Comparison of ENCODE assay signal across 27 cellular contexts in genomic region chr2:145207884-145208283, GRCh38.
"Had no signal": no experiment of that assay in that cellular context is flagged by ENCODE, and none has a peak within 500 bp of the region (broad histone marks: within the 10 kb centered on the region; RNA-seq: fewer than 3 reads in every experiment).

No MANE protein-coding gene starts in this region.

- H3K27me3 ChIP-seq: ascending aorta, cardiac muscle cell, Peyer's patch, SJSA1 had no signal

- H3K27ac ChIP-seq: ascending aorta, cardiac muscle cell, Peyer's patch, SJSA1 had no signal

- H3K4me1 ChIP-seq: ascending aorta, Peyer's patch, SJSA1 had no signal

- H3K4me3 ChIP-seq: ascending aorta, cardiac muscle cell, Peyer's patch, SJSA1 had no signal

- DNase-seq: activated CD4-positive, alpha-beta T cell treated with anti-CD3 and anti-CD28 coated beads for 36 hours; activated CD4-positive, alpha-beta T cell treated with anti-CD3 and anti-CD28 coated beads, Interleukin-2, amount 10 ng/mL, durations not matched to agents 7 days and 5 days; activated CD4-positive, alpha-beta T cell treated with anti-CD3 and anti-CD28 coated beads, Interleukin-2, amount 50 U/mL, for 48 hours; activated CD8-positive, alpha-beta T cell treated with anti-CD3 and anti-CD28 coated beads, Interleukin-2, amount 10 ng/mL, durations not matched to agents 7 days and 5 days; activated gamma-delta T cell; activated naive CD4-positive, alpha-beta T cell treated with Interleukin-2 at 50 U/mL for 16 hours; activated naive CD8-positive, alpha-beta T cell treated with anti-CD3 and anti-CD28 coated beads, Interleukin-2, amount 10 ng/mL, durations not matched to agents 7 days and 5 days; activated T-cell treated with anti-CD3 and anti-CD28 coated beads, Interleukin-2, amount 50 U/mL, for 24 hours; amygdala; NCI-H1048; NCI-H1105 treated with DMSO at 0.1 percent for 48 hours; NCI-H1436 treated with DMSO at 0.1 percent for 48 hours; NCI-H1694 treated with DMSO at 0.1 percent for 48 hours; NCI-H2029; NCI-H345; NCI-H524 treated with DMSO at 0.1 percent for 48 hours; NK-92 treated with Interleukin-12 subunit alpha and Interleukin-12 subunit beta, amount 100 ng/mL, for 24 hours; PC-3; Peyer's patch; RPMI8226; SHP77 treated with DMSO at 0.1 percent for 48 hours; SK-N-SH had no signal

- ATAC-seq: activated CD4-positive, alpha-beta T cell treated with anti-CD3 and anti-CD28 coated beads for 36 hours; activated CD4-positive, CD25-positive, alpha-beta regulatory T cell treated with anti-CD3 and anti-CD28 coated beads, Interleukin-2, amount 50 U/mL, for 24 hours; activated CD8-positive, alpha-beta T cell treated with anti-CD3 and anti-CD28 coated beads, Interleukin-2, amount 10 ng/mL, durations not matched to agents 7 days and 5 days; PC-3; WTC11 had no signal

- H3K4me2 ChIP-seq: SK-N-SH had no signal

- H3K9me3 ChIP-seq: SJSA1, SK-N-SH had no signal

- H3K36me3 ChIP-seq: ascending aorta, cardiac muscle cell, Peyer's patch, SJSA1 had no signal

- H3K9ac ChIP-seq: SK-N-SH had no signal
